In genomic region chr22:48198489-48199459, GRCh38 we compare ENCODE assay signal across 1 cellular context.
TF ChIP-seq lines count a peak whose summit lies in the region.

No MANE protein-coding gene starts in this region.

TF ChIP-seq in GM23338, 12 proteins besides CTCF, POLR2A, EP300 and RAD21 (continued from another document):
- TF ChIP-seq REST (IDR thresholded peaks at IDR 0.05; ENCODE audit: unreplicated experiment) (no peak), CREB1 (CRISPR knock-in tag; IDR thresholded peaks at IDR 0.05; ENCODE audit: low read depth) (no peak), EZH2 (IDR thresholded peaks at IDR 0.05; ENCODE audit: low read depth, unreplicated experiment) (no peak), EZH2phosphoT487 (IDR thresholded peaks at IDR 0.05; ENCODE audit: unreplicated experiment) (no peak), ZNF114 (CRISPR knock-in tag; IDR thresholded peaks at IDR 0.05) (no peak), POLR2AphosphoS5 (IDR thresholded peaks at IDR 0.05; ENCODE audit: low read depth) (no peak), JUNB (IDR thresholded peaks at IDR 0.05; ENCODE audit: unreplicated experiment) (no peak), ZNF331 (CRISPR knock-in tag; IDR thresholded peaks at IDR 0.05; ENCODE audit: low read depth) (no peak), NANOG (IDR thresholded peaks at IDR 0.05; ENCODE audit: borderline replicate concordance) (no peak)
- TF ChIP-seq, protein P1, sequence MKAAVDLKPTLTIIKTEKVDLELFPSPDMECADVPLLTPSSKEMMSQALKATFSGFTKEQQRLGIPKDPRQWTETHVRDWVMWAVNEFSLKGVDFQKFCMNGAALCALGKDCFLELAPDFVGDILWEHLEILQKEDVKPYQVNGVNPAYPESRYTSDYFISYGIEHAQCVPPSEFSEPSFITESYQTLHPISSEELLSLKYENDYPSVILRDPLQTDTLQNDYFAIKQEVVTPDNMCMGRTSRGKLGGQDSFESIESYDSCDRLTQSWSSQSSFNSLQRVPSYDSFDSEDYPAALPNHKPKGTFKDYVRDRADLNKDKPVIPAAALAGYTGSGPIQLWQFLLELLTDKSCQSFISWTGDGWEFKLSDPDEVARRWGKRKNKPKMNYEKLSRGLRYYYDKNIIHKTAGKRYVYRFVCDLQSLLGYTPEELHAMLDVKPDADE (IDR thresholded peaks at IDR 0.05), result no peak
